12 cellular contexts compared by ENCODE assay signal in the genomic region with DNA sequence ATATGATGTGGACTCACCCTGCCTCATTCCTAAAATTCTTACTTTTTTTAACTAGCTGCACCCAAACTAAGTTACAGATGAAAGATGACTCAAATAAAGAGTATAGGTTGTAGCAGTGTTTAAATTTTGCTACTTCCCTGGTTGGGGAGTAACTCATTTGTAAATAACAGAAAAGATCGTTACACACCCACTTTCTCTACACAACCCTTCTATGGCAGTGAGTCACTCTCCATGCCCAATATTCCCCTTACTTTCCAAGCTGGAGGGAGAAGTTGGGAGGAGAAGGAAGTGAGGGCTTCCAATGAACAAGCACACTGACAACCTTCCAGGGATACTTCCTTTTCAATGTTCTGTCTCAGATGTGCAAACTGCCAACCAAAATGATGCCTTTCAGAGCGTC. TPM values are rescaled to one million over a fixed set of nuclear protein-coding genes. Genes with fewer than 3 reads are reported as not detected.
DNase-seq lines count a peak whose midpoint lies in the region; ATAC-seq and TF ChIP-seq lines count a peak whose summit lies in the region.
"Had no signal": no experiment of that assay in that cellular context is flagged by ENCODE, and none has a peak within 500 bp of the region (broad histone marks: within the 10 kb centered on the region; RNA-seq: fewer than 3 reads in every experiment).

No MANE protein-coding gene starts in this region.

- peaks cover 46% of the 10 kb centered on the region for H3K27me3 Mint-ChIP-seq in chondrocyte (ENCODE audit: low read depth)

- H3K9me3 Mint-ChIP-seq in chondrocyte (ENCODE audit: low read depth) = peaks cover 4% of the 10 kb centered on the region
- H3K9me3 Mint-ChIP-seq: activated T-helper 2 cell treated with anti-CD3 and anti-CD28 coated beads, Interferon-gamma antibody, Interleukin-2, Interleukin-4, amounts not matched to agents 10 μg/mL and 5 μg/mL and 100 μg/mL, durations not matched to agents 14 hours and 24 hours and 36 hours had no signal

- TF ChIP-seq POLR2A in Peyer's patch (IDR thresholded peaks at IDR 0.05) (peak; percentile 23 to 36), esophagus squamous epithelium (IDR thresholded peaks at IDR 0.05) (no peak)

- peaks cover 12% of the 10 kb centered on the region for H3K4me1 Mint-ChIP-seq in chondrocyte (ENCODE audit: low read depth)

- H3K4me1 ChIP-seq in Peyer's patch (peaks cover 0 to 9% (median 0%) of the 10 kb centered on the region in 4 donors), esophagus squamous epithelium (peaks cover 0 to 45% (median 0%) of the 10 kb centered on the region in 3 donors), rectal smooth muscle tissue (ENCODE audit: control insufficient read depth, insufficient read depth, low read length) (no peaks in the 10 kb centered on the region)

- no peaks in the 10 kb centered on the region for H3K36me3 Mint-ChIP-seq in chondrocyte (ENCODE audit: low read depth)

- no peak for ATAC-seq in GM21825 (IDR thresholded peaks at IDR 0.05; ENCODE audit: unreplicated experiment)

- H3K4me3 Mint-ChIP-seq in chondrocyte (ENCODE audit: unreplicated experiment) = no peak overlapping the region

- H3K27ac Mint-ChIP-seq in chondrocyte (ENCODE audit: unreplicated experiment) = no peak overlapping the region
- H3K27ac Mint-ChIP-seq: activated T-helper 2 cell treated with anti-CD3 and anti-CD28 coated beads, Interferon-gamma antibody, Interleukin-2, Interleukin-4, amounts not matched to agents 10 μg/mL and 5 μg/mL and 100 μg/mL, durations not matched to agents 14 hours and 24 hours and 36 hours had no signal

- no peak overlapping the region for H3K9ac ChIP-seq in rectal smooth muscle tissue (ENCODE audit: low read length)

- H3K36me3 ChIP-seq in Peyer's patch (no peaks in the 10 kb centered on the region), esophagus squamous epithelium (no peaks in the 10 kb centered on the region), rectal smooth muscle tissue (ENCODE audit: control insufficient read depth, insufficient read depth, low read length) (no peaks in the 10 kb centered on the region)

- DNase-seq in HFF-Myc (ENCODE audit: extremely low read depth, low read depth) (no peak), Peyer's patch (no peak), esophagus squamous epithelium (lab: John Stamatoyannopoulos, UW) (no peak), chondrocyte (ENCODE audit: low spot score) (no peak), activated T-cell treated with anti-CD3 and anti-CD28 coated beads for 4 hours (no peak), islet precursor cell (no peak)
- DNase-seq: activated CD4-positive, CD25-positive, alpha-beta regulatory T cell treated with anti-CD3 and anti-CD28 coated beads, Interleukin-2, amount 50 U/mL, for 72 hours; MV-4-11; NCI-H526 treated with DMSO at 0.1 percent for 48 hours had no signal

- intact Hi-C loops in esophagus squamous epithelium (cut with DNase I) = no loop called here

- H3K4me3 ChIP-seq in HFF-Myc (replicated peaks; ENCODE audit: low read depth, low read length) (0 out of 2 replicates have a peak overlapping the region, but pooled peaks have one; percentile 49), Peyer's patch (peak overlapping the region in 2 of 4 donors; percentile 59 to 70), esophagus squamous epithelium (peak overlapping the region; percentile 49 to 65 (median 58)), rectal smooth muscle tissue (ENCODE audit: low read length) (peak overlapping the region; percentile 64)

- H3K27me3 ChIP-seq in Peyer's patch = no peaks in the 10 kb centered on the region
- peaks cover 0 to 39% (median 0%) of the 10 kb centered on the region in 4 donors for H3K27me3 ChIP-seq in esophagus squamous epithelium
- H3K27me3 ChIP-seq in rectal smooth muscle tissue (ENCODE audit: control insufficient read depth, insufficient read depth, low read length) = peaks cover 2% of the 10 kb centered on the region

- WGBS in esophagus squamous epithelium, 2 donors = 23 to 46% methylated on average over 2 of the region's 2 CpGs

- TF ChIP-seq CTCF in HFF-Myc (IDR thresholded peaks at IDR 0.05; ENCODE audit: low read depth, low read length, missing control alignments) = no peak
- TF ChIP-seq CTCF in Peyer's patch (IDR thresholded peaks at IDR 0.05) = no peak
- TF ChIP-seq CTCF in esophagus squamous epithelium (IDR thresholded peaks at IDR 0.05) = no peak
- no peak for TF ChIP-seq CTCF in chondrocyte (IDR thresholded peaks at IDR 0.05)

- H3K9me3 ChIP-seq in Peyer's patch = peaks cover 0 to 4% (median 0%) of the 10 kb centered on the region in 4 donors
- H3K9me3 ChIP-seq in esophagus squamous epithelium = no peaks in the 10 kb centered on the region

- peak overlapping the region in 3 of 4 donors; percentile 12 to 88 (median 78) for H3K27ac ChIP-seq in Peyer's patch
- H3K27ac ChIP-seq in esophagus squamous epithelium = peak overlapping the region; percentile 11 to 86 (median 82)
- no peak overlapping the region for H3K27ac ChIP-seq in rectal smooth muscle tissue (ENCODE audit: low read depth, low read length)

RNA-seq across cellular contexts. Expression of a gene that starts 1.9 kb away (rescaled TPM):
- total RNA-seq in Peyer's patch (10 to 100 TPM in 3 of 4 donors, 1 to 10 TPM in 1; 9.9 to 73.6 (median 29.4) TPM), esophagus squamous epithelium (10 to 100 TPM in 3 of 4 donors, 1 to 10 TPM in 1; 9.1 to 17.4 (median 13.5) TPM), chondrocyte (0.27 to 0.41 TPM in 2 of 3 replicates, not detected in the other)
- total RNA-seq: activated T-helper 2 cell treated with anti-CD3 and anti-CD28 coated beads, Interferon-gamma antibody, Interleukin-2, Interleukin-4, amounts not matched to agents 10 μg/mL and 5 μg/mL and 100 μg/mL, durations not matched to agents 14 hours and 24 hours and 36 hours had no signal

Comparison
In these comparisons a context has a peak if more than half of its experiments do, and no peak if none do; other contexts are left out.
1. POLR2A ChIP-seq: peak in Peyer's patch (2 of 2); none in esophagus squamous epithelium (0 of 4).